ENCODE assay signal across 10 cellular contexts in the genomic region with DNA sequence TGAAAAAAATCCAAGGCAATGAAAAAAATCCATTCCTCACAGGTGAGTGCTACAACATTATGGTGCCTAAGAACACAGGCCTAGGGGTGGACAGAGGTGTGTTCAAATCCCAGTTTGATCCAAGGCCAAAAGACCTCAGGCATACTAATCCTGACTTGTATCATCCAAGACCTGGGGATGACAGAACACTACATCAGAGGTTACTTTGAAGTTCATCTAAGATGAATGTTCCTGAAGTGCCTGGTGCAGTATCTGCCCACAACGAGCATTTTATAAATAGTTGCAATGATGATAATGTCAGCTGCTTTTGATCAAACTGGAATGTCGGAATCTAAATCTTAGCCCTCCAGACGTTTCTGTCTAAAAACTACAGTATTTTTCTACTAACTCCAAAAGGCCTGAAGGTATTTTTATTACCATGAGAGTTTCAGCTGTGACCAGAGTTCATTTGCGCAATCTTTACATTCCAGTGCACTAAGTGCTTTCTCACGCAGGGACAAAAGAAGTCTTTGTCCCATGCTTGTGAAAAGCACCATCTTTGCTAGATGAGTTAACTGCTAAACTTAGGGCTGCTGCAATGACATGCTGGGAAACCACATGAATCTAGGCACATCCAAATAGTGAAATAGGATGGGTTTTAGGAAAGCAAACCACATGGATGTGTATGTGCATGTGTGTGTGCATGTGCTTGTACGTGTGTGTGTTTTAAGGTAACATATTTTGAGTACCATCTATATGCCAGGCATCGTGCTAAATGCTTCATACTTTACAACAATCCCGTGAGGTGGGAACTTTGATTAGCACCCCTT. TPM values are rescaled to one million over a fixed set of nuclear protein-coding genes. Genes with fewer than 3 reads are reported as not detected.
DNase-seq lines count a peak whose midpoint lies in the region; ATAC-seq and TF ChIP-seq lines count a peak whose summit lies in the region.
"Had no signal": no experiment of that assay in that cellular context is flagged by ENCODE, and none has a peak within 500 bp of the region (broad histone marks: within the 10 kb centered on the region; RNA-seq: fewer than 3 reads in every experiment).

No MANE protein-coding gene starts in this region.

- no peaks in the 10 kb centered on the region for H3K27me3 ChIP-seq in uterus

- intact Hi-C loops in sciatic nerve (cut with DNase I) (no loop called here), uterus (cut with DNase I; ENCODE audit: low total_unique reads) (no loop called here)

- no peak overlapping the region for H3K27ac ChIP-seq in uterus

- H3K4me3 ChIP-seq in foreskin fibroblast (ENCODE audit: low read depth in 1 of 2, low read length in 2 of 2) (no peak overlapping the region), uterus (no peak overlapping the region)

- no peaks in the 10 kb centered on the region for H3K36me3 ChIP-seq in uterus

- TF ChIP-seq CTCF in foreskin fibroblast (IDR thresholded peaks at IDR 0.05; ENCODE audit: low read depth, low read length), result no peak
- no peak for TF ChIP-seq CTCF in uterus (IDR thresholded peaks at IDR 0.05)

- TF ChIP-seq POLR2A in uterus (IDR thresholded peaks at IDR 0.05), result no peak

- peak; percentile 53 for ATAC-seq in SK-N-SH treated with all-trans-retinoic acid at 6 μM for 48 hours
- peak; percentile 88 for ATAC-seq in sciatic nerve
- ATAC-seq in HG03432 (IDR thresholded peaks at IDR 0.05; ENCODE audit: unreplicated experiment), result no peak
- ATAC-seq in HG03442 (IDR thresholded peaks at IDR 0.05; ENCODE audit: unreplicated experiment), result no peak

- DNase-seq in GM04504 (ENCODE audit: low read depth) (peak; percentile 98), foreskin fibroblast (peak; percentile 95 to 96), sciatic nerve (ENCODE audit: low spot score) (no peak), uterus (no peak)
- no peak for DNase-seq in activated CD4-positive, alpha-beta T cell treated with anti-CD3 and anti-CD28 coated beads for 4 hours
- DNase-seq: NCI-H2107; stimulated activated CD4-positive, alpha-beta T cell treated with anti-CD3 and anti-CD28 coated beads, Interleukin-12 subunit alpha, Interleukin-12 subunit beta, amount 100 ng/mL, for 4 hours had no signal

- no peaks in the 10 kb centered on the region for H3K9me3 ChIP-seq in uterus

- H3K4me1 ChIP-seq in uterus, result no peaks in the 10 kb centered on the region

TF ChIP-seq in SK-N-SH treated with all-trans-retinoic acid at 6 μM for 48 hours, 23 proteins besides CTCF, POLR2A, EP300 and RAD21 (continues in another document):
- TF ChIP-seq GLIS3 (CRISPR knock-in tag; IDR thresholded peaks at IDR 0.05), result peak; percentile 95
- TF ChIP-seq, protein P1, sequence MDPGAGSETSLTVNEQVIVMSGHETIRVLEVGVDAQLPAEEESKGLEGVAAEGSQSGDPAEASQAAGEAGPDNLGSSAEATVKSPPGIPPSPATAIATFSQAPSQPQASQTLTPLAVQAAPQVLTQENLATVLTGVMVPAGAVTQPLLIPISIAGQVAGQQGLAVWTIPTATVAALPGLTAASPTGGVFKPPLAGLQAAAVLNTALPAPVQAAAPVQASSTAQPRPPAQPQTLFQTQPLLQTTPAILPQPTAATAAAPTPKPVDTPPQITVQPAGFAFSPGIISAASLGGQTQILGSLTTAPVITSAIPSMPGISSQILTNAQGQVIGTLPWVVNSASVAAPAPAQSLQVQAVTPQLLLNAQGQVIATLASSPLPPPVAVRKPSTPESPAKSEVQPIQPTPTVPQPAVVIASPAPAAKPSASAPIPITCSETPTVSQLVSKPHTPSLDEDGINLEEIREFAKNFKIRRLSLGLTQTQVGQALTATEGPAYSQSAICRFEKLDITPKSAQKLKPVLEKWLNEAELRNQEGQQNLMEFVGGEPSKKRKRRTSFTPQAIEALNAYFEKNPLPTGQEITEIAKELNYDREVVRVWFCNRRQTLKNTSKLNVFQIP (CRISPR knock-in tag; IDR thresholded peaks at IDR 0.05; ENCODE audit: borderline replicate concordance, low read depth), result no peak
- no peak for TF ChIP-seq OSR1 (CRISPR knock-in tag; IDR thresholded peaks at IDR 0.05)
- no peak for TF ChIP-seq BACH2 (CRISPR knock-in tag; IDR thresholded peaks at IDR 0.05; ENCODE audit: borderline replicate concordance)
- TF ChIP-seq, protein P2, sequence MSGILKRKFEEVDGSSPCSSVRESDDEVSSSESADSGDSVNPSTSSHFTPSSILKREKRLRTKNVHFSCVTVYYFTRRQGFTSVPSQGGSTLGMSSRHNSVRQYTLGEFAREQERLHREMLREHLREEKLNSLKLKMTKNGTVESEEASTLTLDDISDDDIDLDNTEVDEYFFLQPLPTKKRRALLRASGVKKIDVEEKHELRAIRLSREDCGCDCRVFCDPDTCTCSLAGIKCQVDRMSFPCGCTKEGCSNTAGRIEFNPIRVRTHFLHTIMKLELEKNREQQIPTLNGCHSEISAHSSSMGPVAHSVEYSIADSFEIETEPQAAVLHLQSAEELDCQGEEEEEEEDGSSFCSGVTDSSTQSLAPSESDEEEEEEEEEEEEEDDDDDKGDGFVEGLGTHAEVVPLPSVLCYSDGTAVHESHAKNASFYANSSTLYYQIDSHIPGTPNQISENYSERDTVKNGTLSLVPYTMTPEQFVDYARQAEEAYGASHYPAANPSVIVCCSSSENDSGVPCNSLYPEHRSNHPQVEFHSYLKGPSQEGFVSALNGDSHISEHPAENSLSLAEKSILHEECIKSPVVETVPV (CRISPR knock-in tag; IDR thresholded peaks at IDR 0.05), result peak; percentile 75; the same call in 1 of the 2 replicates
- TF ChIP-seq ARNTL (CRISPR knock-in tag; IDR thresholded peaks at IDR 0.05; ENCODE audit: borderline replicate concordance, low read depth), result no peak
- TF ChIP-seq, protein P3, sequence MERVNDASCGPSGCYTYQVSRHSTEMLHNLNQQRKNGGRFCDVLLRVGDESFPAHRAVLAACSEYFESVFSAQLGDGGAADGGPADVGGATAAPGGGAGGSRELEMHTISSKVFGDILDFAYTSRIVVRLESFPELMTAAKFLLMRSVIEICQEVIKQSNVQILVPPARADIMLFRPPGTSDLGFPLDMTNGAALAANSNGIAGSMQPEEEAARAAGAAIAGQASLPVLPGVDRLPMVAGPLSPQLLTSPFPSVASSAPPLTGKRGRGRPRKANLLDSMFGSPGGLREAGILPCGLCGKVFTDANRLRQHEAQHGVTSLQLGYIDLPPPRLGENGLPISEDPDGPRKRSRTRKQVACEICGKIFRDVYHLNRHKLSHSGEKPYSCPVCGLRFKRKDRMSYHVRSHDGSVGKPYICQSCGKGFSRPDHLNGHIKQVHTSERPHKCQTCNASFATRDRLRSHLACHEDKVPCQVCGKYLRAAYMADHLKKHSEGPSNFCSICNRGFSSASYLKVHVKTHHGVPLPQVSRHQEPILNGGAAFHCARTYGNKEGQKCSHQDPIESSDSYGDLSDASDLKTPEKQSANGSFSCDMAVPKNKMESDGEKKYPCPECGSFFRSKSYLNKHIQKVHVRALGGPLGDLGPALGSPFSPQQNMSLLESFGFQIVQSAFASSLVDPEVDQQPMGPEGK (CRISPR knock-in tag; IDR thresholded peaks at IDR 0.05; ENCODE audit: borderline replicate concordance), result peak; percentile 94
- TF ChIP-seq ZNF565 (CRISPR knock-in tag; conservative IDR thresholded peaks at IDR 0.05; ENCODE audit: low read depth), result no peak
- TF ChIP-seq ZFP30 (CRISPR knock-in tag; IDR thresholded peaks at IDR 0.05), result no peak
- no peak for TF ChIP-seq ZNF70 (CRISPR knock-in tag; IDR thresholded peaks at IDR 0.05)
- TF ChIP-seq, protein P4, sequence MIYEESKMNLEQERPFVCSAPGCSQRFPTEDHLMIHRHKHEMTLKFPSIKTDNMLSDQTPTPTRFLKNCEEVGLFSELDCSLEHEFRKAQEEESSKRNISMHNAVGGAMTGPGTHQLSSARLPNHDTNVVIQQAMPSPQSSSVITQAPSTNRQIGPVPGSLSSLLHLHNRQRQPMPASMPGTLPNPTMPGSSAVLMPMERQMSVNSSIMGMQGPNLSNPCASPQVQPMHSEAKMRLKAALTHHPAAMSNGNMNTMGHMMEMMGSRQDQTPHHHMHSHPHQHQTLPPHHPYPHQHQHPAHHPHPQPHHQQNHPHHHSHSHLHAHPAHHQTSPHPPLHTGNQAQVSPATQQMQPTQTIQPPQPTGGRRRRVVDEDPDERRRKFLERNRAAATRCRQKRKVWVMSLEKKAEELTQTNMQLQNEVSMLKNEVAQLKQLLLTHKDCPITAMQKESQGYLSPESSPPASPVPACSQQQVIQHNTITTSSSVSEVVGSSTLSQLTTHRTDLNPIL (CRISPR knock-in tag; IDR thresholded peaks at IDR 0.05; ENCODE audit: low read depth), result peak; percentile 86
- TF ChIP-seq PPARA (CRISPR knock-in tag; IDR thresholded peaks at IDR 0.05; ENCODE audit: borderline replicate concordance), result no peak
- TF ChIP-seq ZFP3 (CRISPR knock-in tag; IDR thresholded peaks at IDR 0.05), result 0 out of 2 replicates have a peak, but pooled peaks have one; percentile 59
- peak; percentile 22 for TF ChIP-seq ESRRG (CRISPR knock-in tag; IDR thresholded peaks at IDR 0.05)
- TF ChIP-seq CSDC2 (CRISPR knock-in tag; IDR thresholded peaks at IDR 0.05), result peak; percentile 72; the same call in 1 of the 2 replicates
- peak; percentile 99 for TF ChIP-seq ISL1 (CRISPR knock-in tag; IDR thresholded peaks at IDR 0.05)
- no peak for TF ChIP-seq ZNF8 (CRISPR knock-in tag; IDR thresholded peaks at IDR 0.05)
- TF ChIP-seq TOX (CRISPR knock-in tag; IDR thresholded peaks at IDR 0.05; ENCODE audit: borderline replicate concordance), result peak; percentile 93; the same call in 1 of the 2 replicates
- TF ChIP-seq SNAI2 (CRISPR knock-in tag; IDR thresholded peaks at IDR 0.05), result peak; percentile 8; the same call in 1 of the 2 replicates

RNA-seq across cellular contexts. Expression of a gene that starts 18.1 kb away (rescaled TPM):
- total RNA-seq in sciatic nerve (904 TPM), uterus (100 to 1,000 TPM; 376 to 811 (median 549) TPM)

Comparison
In these comparisons a context has a peak if more than half of its experiments do, and no peak if none do; other contexts are left out.
1. DNase-seq: peak in GM04504 (single experiment) and foreskin fibroblast (2 of 2); none in sciatic nerve (single experiment), activated CD4-positive, alpha-beta T cell treated with anti-CD3 and anti-CD28 coated beads for 4 hours (0 of 2) and uterus (0 of 2).
2. ATAC-seq: peak in SK-N-SH treated with all-trans-retinoic acid at 6 μM for 48 hours (single experiment) and sciatic nerve (single experiment); none in HG03432 (single experiment) and HG03442 (single experiment).